ENCODE assay signal across 1 cellular context in the genomic region with DNA sequence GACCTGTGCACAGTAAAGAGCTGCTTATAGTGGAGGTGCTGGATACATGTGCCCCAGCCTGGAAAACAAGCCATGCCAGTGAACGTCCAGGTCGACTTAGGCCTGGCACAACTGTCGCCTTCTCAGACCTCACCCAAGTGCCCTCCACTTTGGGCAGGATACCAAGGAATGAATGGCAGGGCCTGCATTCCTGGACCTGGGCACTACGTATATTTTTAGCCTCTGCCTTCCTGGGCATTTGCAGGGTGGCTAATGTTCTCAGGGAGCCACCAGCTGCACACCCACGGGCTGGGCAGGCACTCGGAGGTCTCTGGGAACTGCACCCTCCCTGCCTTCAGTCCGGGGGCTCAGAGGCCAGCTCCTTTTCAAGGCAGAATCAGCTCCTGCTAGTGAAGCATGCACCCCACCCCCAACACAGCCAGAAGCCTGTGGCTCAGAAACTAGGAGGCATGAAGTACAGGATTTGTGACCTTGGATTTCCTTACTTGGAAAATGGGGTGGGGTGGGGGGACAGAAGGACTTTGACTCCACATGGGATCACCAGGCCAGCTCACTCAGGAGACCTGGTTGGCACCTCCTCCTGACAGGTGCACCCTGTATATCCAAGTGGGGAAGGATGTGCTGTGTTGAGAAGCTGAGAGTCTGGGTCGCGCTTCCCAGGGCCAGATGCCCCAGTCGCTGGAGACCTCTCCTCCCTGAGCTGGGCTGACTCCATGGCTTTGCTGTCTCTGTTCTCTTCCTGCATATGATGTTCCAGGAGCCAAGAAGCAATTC.
TF ChIP-seq lines count a peak whose summit lies in the region.

No MANE protein-coding gene starts in this region.

TF ChIP-seq in HepG2, 621 proteins besides CTCF, POLR2A, EP300 and RAD21 (continued from another document and continues in another):
- TF ChIP-seq, protein P1, sequence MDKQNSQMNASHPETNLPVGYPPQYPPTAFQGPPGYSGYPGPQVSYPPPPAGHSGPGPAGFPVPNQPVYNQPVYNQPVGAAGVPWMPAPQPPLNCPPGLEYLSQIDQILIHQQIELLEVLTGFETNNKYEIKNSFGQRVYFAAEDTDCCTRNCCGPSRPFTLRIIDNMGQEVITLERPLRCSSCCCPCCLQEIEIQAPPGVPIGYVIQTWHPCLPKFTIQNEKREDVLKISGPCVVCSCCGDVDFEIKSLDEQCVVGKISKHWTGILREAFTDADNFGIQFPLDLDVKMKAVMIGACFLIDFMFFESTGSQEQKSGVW (CRISPR knock-in tag; IDR thresholded peaks at IDR 0.05; ENCODE audit: borderline replicate concordance), result no peak
- TF ChIP-seq ZNF24 (IDR thresholded peaks at IDR 0.05) (no peak), HCFC1 (IDR thresholded peaks at IDR 0.05; ENCODE audit: low read depth, low read length) (no peak), ZNF431 (CRISPR knock-in tag; IDR thresholded peaks at IDR 0.05; ENCODE audit: borderline replicate concordance, low read depth) (no peak), ZFX (CRISPR knock-in tag; IDR thresholded peaks at IDR 0.05; ENCODE audit: low read depth) (peak; percentile 61), ZNF589 (CRISPR knock-in tag; conservative IDR thresholded peaks at IDR 0.05) (no peak), SAP130 (CRISPR knock-in tag; IDR thresholded peaks at IDR 0.05; ENCODE audit: low read depth) (peak; percentile 82), NCOA2 (CRISPR knock-in tag; IDR thresholded peaks at IDR 0.05) (peak; percentile 44; the same call in 1 of the 2 replicates), MIXL1 (CRISPR knock-in tag; IDR thresholded peaks at IDR 0.05) (peak; percentile 59; the same call in 1 of the 2 replicates), TAF15 (IDR thresholded peaks at IDR 0.05; ENCODE audit: low read depth, low read length, poor library complexity, severe bottlenecking) (no peak), RFXANK (CRISPR knock-in tag; IDR thresholded peaks at IDR 0.05) (no peak), ZNF644 (CRISPR knock-in tag; IDR thresholded peaks at IDR 0.05; ENCODE audit: low read depth) (peak; percentile 61), ZNF235 (CRISPR knock-in tag; IDR thresholded peaks at IDR 0.05; ENCODE audit: borderline replicate concordance) (no peak), ZNF460 (CRISPR knock-in tag; IDR thresholded peaks at IDR 0.05; ENCODE audit: borderline replicate concordance) (no peak), ZC3H4 (CRISPR knock-in tag; IDR thresholded peaks at IDR 0.05; ENCODE audit: borderline replicate concordance) (no peak), CCAR2 (optimal IDR thresholded peaks at IDR 0.05; ENCODE audit: low read depth, low read length) (no peak), ZNF354B (CRISPR knock-in tag; IDR thresholded peaks at IDR 0.05) (no peak), SRY (CRISPR knock-in tag; IDR thresholded peaks at IDR 0.05) (peak; percentile 62; the same call in 1 of the 2 replicates), CBX5 (CRISPR knock-in tag; IDR thresholded peaks at IDR 0.05; ENCODE audit: borderline replicate concordance) (no peak), LCORL (IDR thresholded peaks at IDR 0.05) (no peak), LCORL (CRISPR knock-in tag; IDR thresholded peaks at IDR 0.05) (peak; percentile 72; the same call in 1 of the 2 replicates), RXRB (CRISPR knock-in tag; IDR thresholded peaks at IDR 0.05; ENCODE audit: borderline replicate concordance) (peak; percentile 75), SOX13 (IDR thresholded peaks at IDR 0.05) (no peak), SOX13 (CRISPR knock-in tag; conservative IDR thresholded peaks at IDR 0.05 in 1 of 2, IDR thresholded peaks at IDR 0.05 in 1 of 2) (no peak), ZNF841 (CRISPR knock-in tag; IDR thresholded peaks at IDR 0.05; ENCODE audit: borderline replicate concordance) (no peak), MTF1 (CRISPR knock-in tag; IDR thresholded peaks at IDR 0.05) (no peak), NFIB (CRISPR knock-in tag; IDR thresholded peaks at IDR 0.05; ENCODE audit: borderline replicate concordance) (no peak), SIX4 (CRISPR knock-in tag; IDR thresholded peaks at IDR 0.05) (no peak), PAWR (CRISPR knock-in tag; IDR thresholded peaks at IDR 0.05; ENCODE audit: borderline replicate concordance) (no peak), ZBTB1 (CRISPR knock-in tag; IDR thresholded peaks at IDR 0.05; ENCODE audit: borderline replicate concordance) (no peak)
- TF ChIP-seq, protein P2, sequence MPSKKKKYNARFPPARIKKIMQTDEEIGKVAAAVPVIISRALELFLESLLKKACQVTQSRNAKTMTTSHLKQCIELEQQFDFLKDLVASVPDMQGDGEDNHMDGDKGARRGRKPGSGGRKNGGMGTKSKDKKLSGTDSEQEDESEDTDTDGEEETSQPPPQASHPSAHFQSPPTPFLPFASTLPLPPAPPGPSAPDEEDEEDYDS (CRISPR knock-in tag; IDR thresholded peaks at IDR 0.05), result peak; percentile 33; the same call in 1 of the 2 replicates
- TF ChIP-seq, protein P3, sequence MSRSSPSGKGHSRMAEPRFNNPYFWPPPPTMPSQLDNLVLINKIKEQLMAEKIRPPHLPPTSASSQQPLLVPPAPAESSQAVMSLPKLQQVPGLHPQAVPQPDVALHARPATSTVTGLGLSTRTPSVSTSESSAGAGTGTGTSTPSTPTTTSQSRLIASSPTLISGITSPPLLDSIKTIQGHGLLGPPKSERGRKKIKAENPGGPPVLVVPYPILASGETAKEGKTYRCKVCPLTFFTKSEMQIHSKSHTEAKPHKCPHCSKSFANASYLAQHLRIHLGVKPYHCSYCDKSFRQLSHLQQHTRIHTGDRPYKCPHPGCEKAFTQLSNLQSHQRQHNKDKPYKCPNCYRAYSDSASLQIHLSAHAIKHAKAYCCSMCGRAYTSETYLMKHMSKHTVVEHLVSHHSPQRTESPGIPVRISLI (CRISPR knock-in tag; IDR thresholded peaks at IDR 0.05; ENCODE audit: borderline replicate concordance), result no peak
- TF ChIP-seq, protein P4, sequence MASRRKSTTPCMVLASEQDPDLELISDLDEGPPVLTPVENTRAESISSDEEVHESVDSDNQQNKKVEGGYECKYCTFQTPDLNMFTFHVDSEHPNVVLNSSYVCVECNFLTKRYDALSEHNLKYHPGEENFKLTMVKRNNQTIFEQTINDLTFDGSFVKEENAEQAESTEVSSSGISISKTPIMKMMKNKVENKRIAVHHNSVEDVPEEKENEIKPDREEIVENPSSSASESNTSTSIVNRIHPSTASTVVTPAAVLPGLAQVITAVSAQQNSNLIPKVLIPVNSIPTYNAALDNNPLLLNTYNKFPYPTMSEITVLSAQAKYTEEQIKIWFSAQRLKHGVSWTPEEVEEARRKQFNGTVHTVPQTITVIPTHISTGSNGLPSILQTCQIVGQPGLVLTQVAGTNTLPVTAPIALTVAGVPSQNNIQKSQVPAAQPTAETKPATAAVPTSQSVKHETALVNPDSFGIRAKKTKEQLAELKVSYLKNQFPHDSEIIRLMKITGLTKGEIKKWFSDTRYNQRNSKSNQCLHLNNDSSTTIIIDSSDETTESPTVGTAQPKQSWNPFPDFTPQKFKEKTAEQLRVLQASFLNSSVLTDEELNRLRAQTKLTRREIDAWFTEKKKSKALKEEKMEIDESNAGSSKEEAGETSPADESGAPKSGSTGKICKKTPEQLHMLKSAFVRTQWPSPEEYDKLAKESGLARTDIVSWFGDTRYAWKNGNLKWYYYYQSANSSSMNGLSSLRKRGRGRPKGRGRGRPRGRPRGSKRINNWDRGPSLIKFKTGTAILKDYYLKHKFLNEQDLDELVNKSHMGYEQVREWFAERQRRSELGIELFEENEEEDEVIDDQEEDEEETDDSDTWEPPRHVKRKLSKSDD (CRISPR knock-in tag; IDR thresholded peaks at IDR 0.05; ENCODE audit: low read depth), result 0 out of 2 replicates have a peak, but pooled peaks have one; percentile 11
- TF ChIP-seq, protein P5, sequence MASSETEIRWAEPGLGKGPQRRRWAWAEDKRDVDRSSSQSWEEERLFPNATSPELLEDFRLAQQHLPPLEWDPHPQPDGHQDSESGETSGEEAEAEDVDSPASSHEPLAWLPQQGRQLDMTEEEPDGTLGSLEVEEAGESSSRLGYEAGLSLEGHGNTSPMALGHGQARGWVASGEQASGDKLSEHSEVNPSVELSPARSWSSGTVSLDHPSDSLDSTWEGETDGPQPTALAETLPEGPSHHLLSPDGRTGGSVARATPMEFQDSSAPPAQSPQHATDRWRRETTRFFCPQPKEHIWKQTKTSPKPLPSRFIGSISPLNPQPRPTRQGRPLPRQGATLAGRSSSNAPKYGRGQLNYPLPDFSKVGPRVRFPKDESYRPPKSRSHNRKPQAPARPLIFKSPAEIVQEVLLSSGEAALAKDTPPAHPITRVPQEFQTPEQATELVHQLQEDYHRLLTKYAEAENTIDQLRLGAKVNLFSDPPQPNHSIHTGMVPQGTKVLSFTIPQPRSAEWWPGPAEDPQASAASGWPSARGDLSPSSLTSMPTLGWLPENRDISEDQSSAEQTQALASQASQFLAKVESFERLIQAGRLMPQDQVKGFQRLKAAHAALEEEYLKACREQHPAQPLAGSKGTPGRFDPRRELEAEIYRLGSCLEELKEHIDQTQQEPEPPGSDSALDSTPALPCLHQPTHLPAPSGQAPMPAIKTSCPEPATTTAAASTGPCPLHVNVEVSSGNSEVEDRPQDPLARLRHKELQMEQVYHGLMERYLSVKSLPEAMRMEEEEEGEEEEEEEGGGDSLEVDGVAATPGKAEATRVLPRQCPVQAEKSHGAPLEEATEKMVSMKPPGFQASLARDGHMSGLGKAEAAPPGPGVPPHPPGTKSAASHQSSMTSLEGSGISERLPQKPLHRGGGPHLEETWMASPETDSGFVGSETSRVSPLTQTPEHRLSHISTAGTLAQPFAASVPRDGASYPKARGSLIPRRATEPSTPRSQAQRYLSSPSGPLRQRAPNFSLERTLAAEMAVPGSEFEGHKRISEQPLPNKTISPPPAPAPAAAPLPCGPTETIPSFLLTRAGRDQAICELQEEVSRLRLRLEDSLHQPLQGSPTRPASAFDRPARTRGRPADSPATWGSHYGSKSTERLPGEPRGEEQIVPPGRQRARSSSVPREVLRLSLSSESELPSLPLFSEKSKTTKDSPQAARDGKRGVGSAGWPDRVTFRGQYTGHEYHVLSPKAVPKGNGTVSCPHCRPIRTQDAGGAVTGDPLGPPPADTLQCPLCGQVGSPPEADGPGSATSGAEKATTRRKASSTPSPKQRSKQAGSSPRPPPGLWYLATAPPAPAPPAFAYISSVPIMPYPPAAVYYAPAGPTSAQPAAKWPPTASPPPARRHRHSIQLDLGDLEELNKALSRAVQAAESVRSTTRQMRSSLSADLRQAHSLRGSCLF (CRISPR knock-in tag; IDR thresholded peaks at IDR 0.05; ENCODE audit: borderline replicate concordance), result no peak
- TF ChIP-seq, protein P6, sequence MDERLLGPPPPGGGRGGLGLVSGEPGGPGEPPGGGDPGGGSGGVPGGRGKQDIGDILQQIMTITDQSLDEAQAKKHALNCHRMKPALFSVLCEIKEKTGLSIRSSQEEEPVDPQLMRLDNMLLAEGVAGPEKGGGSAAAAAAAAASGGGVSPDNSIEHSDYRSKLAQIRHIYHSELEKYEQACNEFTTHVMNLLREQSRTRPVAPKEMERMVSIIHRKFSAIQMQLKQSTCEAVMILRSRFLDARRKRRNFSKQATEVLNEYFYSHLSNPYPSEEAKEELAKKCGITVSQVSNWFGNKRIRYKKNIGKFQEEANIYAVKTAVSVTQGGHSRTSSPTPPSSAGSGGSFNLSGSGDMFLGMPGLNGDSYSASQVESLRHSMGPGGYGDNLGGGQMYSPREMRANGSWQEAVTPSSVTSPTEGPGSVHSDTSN (CRISPR knock-in tag; IDR thresholded peaks at IDR 0.05), result no peak
- TF ChIP-seq, protein P7, sequence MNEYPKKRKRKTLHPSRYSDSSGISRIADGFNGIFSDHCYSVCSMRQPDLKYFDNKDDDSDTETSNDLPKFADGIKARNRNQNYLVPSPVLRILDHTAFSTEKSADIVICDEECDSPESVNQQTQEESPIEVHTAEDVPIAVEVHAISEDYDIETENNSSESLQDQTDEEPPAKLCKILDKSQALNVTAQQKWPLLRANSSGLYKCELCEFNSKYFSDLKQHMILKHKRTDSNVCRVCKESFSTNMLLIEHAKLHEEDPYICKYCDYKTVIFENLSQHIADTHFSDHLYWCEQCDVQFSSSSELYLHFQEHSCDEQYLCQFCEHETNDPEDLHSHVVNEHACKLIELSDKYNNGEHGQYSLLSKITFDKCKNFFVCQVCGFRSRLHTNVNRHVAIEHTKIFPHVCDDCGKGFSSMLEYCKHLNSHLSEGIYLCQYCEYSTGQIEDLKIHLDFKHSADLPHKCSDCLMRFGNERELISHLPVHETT (CRISPR knock-in tag; conservative IDR thresholded peaks at IDR 0.05), result no peak
- TF ChIP-seq, protein P8, sequence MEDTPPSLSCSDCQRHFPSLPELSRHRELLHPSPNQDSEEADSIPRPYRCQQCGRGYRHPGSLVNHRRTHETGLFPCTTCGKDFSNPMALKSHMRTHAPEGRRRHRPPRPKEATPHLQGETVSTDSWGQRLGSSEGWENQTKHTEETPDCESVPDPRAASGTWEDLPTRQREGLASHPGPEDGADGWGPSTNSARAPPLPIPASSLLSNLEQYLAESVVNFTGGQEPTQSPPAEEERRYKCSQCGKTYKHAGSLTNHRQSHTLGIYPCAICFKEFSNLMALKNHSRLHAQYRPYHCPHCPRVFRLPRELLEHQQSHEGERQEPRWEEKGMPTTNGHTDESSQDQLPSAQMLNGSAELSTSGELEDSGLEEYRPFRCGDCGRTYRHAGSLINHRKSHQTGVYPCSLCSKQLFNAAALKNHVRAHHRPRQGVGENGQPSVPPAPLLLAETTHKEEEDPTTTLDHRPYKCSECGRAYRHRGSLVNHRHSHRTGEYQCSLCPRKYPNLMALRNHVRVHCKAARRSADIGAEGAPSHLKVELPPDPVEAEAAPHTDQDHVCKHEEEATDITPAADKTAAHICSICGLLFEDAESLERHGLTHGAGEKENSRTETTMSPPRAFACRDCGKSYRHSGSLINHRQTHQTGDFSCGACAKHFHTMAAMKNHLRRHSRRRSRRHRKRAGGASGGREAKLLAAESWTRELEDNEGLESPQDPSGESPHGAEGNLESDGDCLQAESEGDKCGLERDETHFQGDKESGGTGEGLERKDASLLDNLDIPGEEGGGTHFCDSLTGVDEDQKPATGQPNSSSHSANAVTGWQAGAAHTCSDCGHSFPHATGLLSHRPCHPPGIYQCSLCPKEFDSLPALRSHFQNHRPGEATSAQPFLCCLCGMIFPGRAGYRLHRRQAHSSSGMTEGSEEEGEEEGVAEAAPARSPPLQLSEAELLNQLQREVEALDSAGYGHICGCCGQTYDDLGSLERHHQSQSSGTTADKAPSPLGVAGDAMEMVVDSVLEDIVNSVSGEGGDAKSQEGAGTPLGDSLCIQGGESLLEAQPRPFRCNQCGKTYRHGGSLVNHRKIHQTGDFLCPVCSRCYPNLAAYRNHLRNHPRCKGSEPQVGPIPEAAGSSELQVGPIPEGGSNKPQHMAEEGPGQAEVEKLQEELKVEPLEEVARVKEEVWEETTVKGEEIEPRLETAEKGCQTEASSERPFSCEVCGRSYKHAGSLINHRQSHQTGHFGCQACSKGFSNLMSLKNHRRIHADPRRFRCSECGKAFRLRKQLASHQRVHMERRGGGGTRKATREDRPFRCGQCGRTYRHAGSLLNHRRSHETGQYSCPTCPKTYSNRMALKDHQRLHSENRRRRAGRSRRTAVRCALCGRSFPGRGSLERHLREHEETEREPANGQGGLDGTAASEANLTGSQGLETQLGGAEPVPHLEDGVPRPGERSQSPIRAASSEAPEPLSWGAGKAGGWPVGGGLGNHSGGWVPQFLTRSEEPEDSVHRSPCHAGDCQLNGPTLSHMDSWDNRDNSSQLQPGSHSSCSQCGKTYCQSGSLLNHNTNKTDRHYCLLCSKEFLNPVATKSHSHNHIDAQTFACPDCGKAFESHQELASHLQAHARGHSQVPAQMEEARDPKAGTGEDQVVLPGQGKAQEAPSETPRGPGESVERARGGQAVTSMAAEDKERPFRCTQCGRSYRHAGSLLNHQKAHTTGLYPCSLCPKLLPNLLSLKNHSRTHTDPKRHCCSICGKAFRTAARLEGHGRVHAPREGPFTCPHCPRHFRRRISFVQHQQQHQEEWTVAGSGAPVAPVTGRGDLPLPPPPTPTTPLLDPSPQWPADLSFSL (CRISPR knock-in tag; IDR thresholded peaks at IDR 0.05), result no peak
